In the genomic region with DNA sequence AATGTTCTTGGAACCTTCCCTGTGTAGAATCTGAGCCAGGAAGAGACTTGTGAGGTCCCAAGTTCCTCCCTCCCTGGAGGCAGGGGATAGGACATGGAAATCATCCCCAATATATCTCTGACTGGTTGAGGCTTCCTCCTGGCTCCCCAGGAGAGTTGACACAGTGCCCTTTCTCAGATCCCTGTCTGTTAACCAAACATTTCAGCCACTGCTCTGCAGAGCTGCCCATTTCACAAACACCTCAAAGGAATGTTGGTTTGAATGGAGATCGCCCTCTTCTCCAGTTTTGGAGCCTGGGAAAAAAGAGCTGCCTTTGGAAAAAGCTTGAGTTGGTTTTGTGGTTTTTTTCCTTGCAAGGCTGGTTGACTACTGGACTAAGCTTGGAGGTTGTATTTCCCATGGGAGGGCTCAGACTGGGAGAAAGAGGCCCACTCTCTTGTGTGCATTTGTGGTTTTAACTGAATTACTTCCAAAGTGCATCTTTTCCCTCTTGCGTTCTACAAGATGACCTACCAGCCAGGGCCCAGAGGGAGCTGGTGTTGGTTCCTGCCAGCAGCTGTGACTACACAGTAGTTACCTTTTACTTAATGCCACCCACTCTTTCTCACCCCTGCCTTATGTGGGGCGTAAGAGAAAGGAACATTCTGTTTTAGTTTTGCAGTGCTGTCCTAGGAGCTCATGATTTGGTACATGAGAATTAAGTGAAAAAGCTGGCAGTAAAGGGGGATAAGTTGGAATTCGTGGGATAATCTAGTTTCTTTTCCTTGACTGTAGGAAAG, we compare ENCODE assay signal across 10 cellular contexts. TPM values are rescaled to one million over a fixed set of nuclear protein-coding genes. Genes with fewer than 3 reads are reported as not detected.
A peak's percentile ranks its signal among the peaks of the same experiment; 100 is the strongest.
DNase-seq lines count a peak whose midpoint lies in the region; ATAC-seq and TF ChIP-seq lines count a peak whose summit lies in the region.
"Had no signal": no experiment of that assay in that cellular context is flagged by ENCODE, and none has a peak within 500 bp of the region (broad histone marks: within the 10 kb centered on the region; RNA-seq: fewer than 3 reads in every experiment).

No MANE protein-coding gene starts in this region.

- H3K4me1 ChIP-seq in upper lobe of right lung, result peaks cover 29% of the 10 kb centered on the region
- H3K4me1 ChIP-seq in left lung, result peaks cover 0 to 29% of the 10 kb centered on the region in 2 donors

- intact Hi-C loops in Right ventricle myocardium superior (cut with DNase I) (no loop called here), cardiac septum (cut with DNase I) (no loop called here), upper lobe of right lung (cut with DNase I) (no loop called here), left lung (cut with DNase I) (no loop called here)

- ATAC-seq in Right ventricle myocardium superior (ENCODE audit: poor library complexity), result peak; percentile 29
- ATAC-seq in upper lobe of right lung, result peak; percentile 22
- ATAC-seq in left lung, result no peak
- ATAC-seq in HG02870 (IDR thresholded peaks at IDR 0.05; ENCODE audit: unreplicated experiment), result no peak

- H3K27ac ChIP-seq in upper lobe of right lung (no peak overlapping the region), left lung (no peak overlapping the region)

- no peaks in the 10 kb centered on the region for H3K27me3 ChIP-seq in upper lobe of right lung
- no peaks in the 10 kb centered on the region for H3K27me3 ChIP-seq in left lung

- TF ChIP-seq CTCF in upper lobe of right lung (IDR thresholded peaks at IDR 0.05) (no peak), left lung (IDR thresholded peaks at IDR 0.05) (no peak)

- no peak overlapping the region for H3K4me3 ChIP-seq in upper lobe of right lung
- no peak overlapping the region for H3K4me3 ChIP-seq in left lung

- H3K9me3 ChIP-seq in upper lobe of right lung, result no peaks in the 10 kb centered on the region
- H3K9me3 ChIP-seq in left lung, result no peaks in the 10 kb centered on the region

- peaks cover 20% of the 10 kb centered on the region for H3K36me3 ChIP-seq in upper lobe of right lung
- peaks cover 0 to 14% of the 10 kb centered on the region in 2 donors for H3K36me3 ChIP-seq in left lung

- DNase-seq in Right ventricle myocardium superior (no peak), cardiac septum (ENCODE audit: low spot score) (no peak), amniotic epithelial cell (ENCODE audit: low read depth) (peak; percentile 89), kidney glomerular epithelial cell (lab: John Stamatoyannopoulos, UW) (peak; percentile 74), upper lobe of right lung (no peak), left lung (no peak), midbrain (lab: John Stamatoyannopoulos, UW) (no peak)
- DNase-seq: CD4-positive, CD25-positive, alpha-beta regulatory T cell; NCI-H526 treated with DMSO at 0.1 percent for 48 hours had no signal

RNA-seq across cellular contexts. Expression of gene RCL1, which starts 45.2 kb away (rescaled TPM):
- total RNA-seq in Right ventricle myocardium superior (4.5 TPM), cardiac septum (8.5 TPM), upper lobe of right lung (19.6 TPM), left lung (10 to 100 TPM; 11.2 to 22.6 TPM)

Comparison
In these comparisons a context has a peak if more than half of its experiments do, and no peak if none do; other contexts are left out.
1. ATAC-seq: peak in Right ventricle myocardium superior (single experiment) and upper lobe of right lung (single experiment); none in left lung (single experiment) and HG02870 (single experiment).
2. DNase-seq: peak in amniotic epithelial cell (single experiment) and kidney glomerular epithelial cell (single experiment); none in Right ventricle myocardium superior (single experiment), cardiac septum (single experiment), upper lobe of right lung (single experiment), left lung (0 of 2) and midbrain (single experiment).